24 cellular contexts compared by ENCODE assay signal in the genomic region with DNA sequence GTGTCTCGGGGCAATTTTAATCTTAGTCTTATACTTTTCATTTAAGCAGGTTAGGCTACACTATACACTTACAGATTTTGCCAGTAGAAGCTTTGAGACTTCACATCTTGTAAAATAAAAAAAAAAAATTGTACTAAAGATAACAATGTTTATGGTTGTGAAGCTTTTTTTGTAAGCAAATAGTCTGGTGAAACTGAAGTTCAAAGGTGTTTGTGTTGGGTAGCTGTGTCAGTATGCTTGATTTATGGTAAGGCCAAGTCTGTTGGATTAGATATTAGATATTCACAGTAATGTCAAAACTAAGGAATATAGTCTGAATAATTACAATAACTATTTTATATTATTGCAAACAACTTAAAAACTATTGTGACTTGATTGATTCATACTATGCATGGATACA. TPM values are rescaled to one million over a fixed set of nuclear protein-coding genes. Genes with fewer than 3 reads are reported as not detected.
DNase-seq lines count a peak whose midpoint lies in the region; ATAC-seq lines count a peak whose summit lies in the region.
"Had no signal": no experiment of that assay in that cellular context is flagged by ENCODE, and none has a peak within 500 bp of the region (broad histone marks: within the 10 kb centered on the region; RNA-seq: fewer than 3 reads in every experiment).

No MANE protein-coding gene starts in this region.

- no peak overlapping the region for H3K9ac ChIP-seq in BLaER1 treated with 17β-estradiol and CSF1 and Interleukin-3, amounts not matched to agents 10 nM and 100 nM
- H3K9ac ChIP-seq: neural progenitor cell had no signal

- no peaks in the 10 kb centered on the region for H3K27me3 Mint-ChIP-seq in T-helper 2 cell treated with Interferon-gamma antibody and Interleukin-4, amounts not matched to agents 5 μg/mL and 100 μg/mL, for 36 hours (ENCODE audit: low read depth)
- H3K27me3 Mint-ChIP-seq in activated CD4-positive, alpha-beta memory T cell treated with anti-CD3 and anti-CD28 coated beads, Interleukin-2, amount 10 ng/mL, durations not matched to agents 7 days and 5 days = no peaks in the 10 kb centered on the region
- H3K27me3 Mint-ChIP-seq in immature natural killer cell (ENCODE audit: low read depth in 3 of 3) = peaks cover 0 to 10% (median 9%) of the 10 kb centered on the region in 3 donors

- peaks cover 37% of the 10 kb centered on the region for H3K4me1 Mint-ChIP-seq in T-helper 2 cell treated with Interferon-gamma antibody and Interleukin-4, amounts not matched to agents 5 μg/mL and 100 μg/mL, for 36 hours (ENCODE audit: low read depth)
- H3K4me1 Mint-ChIP-seq in activated CD4-positive, alpha-beta memory T cell treated with anti-CD3 and anti-CD28 coated beads, Interleukin-2, amount 10 ng/mL, durations not matched to agents 7 days and 5 days = peaks cover 73% of the 10 kb centered on the region
- H3K4me1 Mint-ChIP-seq in immature natural killer cell = peaks cover 95 to 99% of the 10 kb centered on the region in 2 donors
- H3K4me1 Mint-ChIP-seq: H9, neural progenitor cell had no signal

- no peaks in the 10 kb centered on the region for H3K36me3 ChIP-seq in BLaER1 treated with 17β-estradiol and CSF1 and Interleukin-3, amounts not matched to agents 10 nM and 100 nM
- H3K36me3 ChIP-seq: neural progenitor cell, transverse colon had no signal

- peaks cover 1% of the 10 kb centered on the region for H3K36me3 Mint-ChIP-seq in T-helper 2 cell treated with Interferon-gamma antibody and Interleukin-4, amounts not matched to agents 5 μg/mL and 100 μg/mL, for 36 hours (ENCODE audit: low read depth)
- H3K36me3 Mint-ChIP-seq in activated CD4-positive, alpha-beta memory T cell treated with anti-CD3 and anti-CD28 coated beads, Interleukin-2, amount 10 ng/mL, durations not matched to agents 7 days and 5 days (ENCODE audit: low read depth) = no peaks in the 10 kb centered on the region
- H3K36me3 Mint-ChIP-seq in immature natural killer cell = no peaks in the 10 kb centered on the region
- H3K36me3 Mint-ChIP-seq: neural progenitor cell had no signal

- DNase-seq in T-helper 2 cell treated with Interferon-gamma antibody and Interleukin-4, amounts not matched to agents 5 μg/mL and 100 μg/mL, for 36 hours (ENCODE audit: low spot score) = no peak
- DNase-seq in T-helper 2 cell (no peak), immature natural killer cell (peak in 1 of 3 donors; percentile 29), LoVo (ENCODE audit: low spot score) (no peak)
- DNase-seq in activated CD4-positive, alpha-beta memory T cell treated with anti-CD3 and anti-CD28 coated beads, Interleukin-2, amount 10 ng/mL, durations not matched to agents 7 days and 5 days = no peak
- DNase-seq: 8988T, DMS53, H9, kidney glomerular epithelial cell, mucosa of descending colon, NCI-H1105 treated with DMSO at 0.1 percent for 48 hours, NCI-H2029 treated with DMSO at 0.1 percent for 48 hours, NCI-H345, transverse colon had no signal

- no peak overlapping the region for H3K4me3 ChIP-seq in BLaER1 treated with 17β-estradiol and CSF1 and Interleukin-3, amounts not matched to agents 10 nM and 100 nM
- H3K4me3 ChIP-seq: lung, mucosa of descending colon, neural progenitor cell, transverse colon had no signal

- peaks cover 0 to 83% (median 58%) of the 10 kb centered on the region in 10 experiments; a peak in 17 of 20 replicates for H3K4me1 ChIP-seq in BLaER1 treated with 17β-estradiol and CSF1 and Interleukin-3, amounts not matched to agents 10 nM and 100 nM
- H3K4me1 ChIP-seq: neural progenitor cell, transverse colon had no signal

- H4K20me1 ChIP-seq in BLaER1 treated with 17β-estradiol and CSF1 and Interleukin-3, amounts not matched to agents 10 nM and 100 nM = no peaks in the 10 kb centered on the region

- peak overlapping the region; percentile 71 for H3K27ac Mint-ChIP-seq in T-helper 2 cell treated with Interferon-gamma antibody and Interleukin-4, amounts not matched to agents 5 μg/mL and 100 μg/mL, for 36 hours
- peak overlapping the region; percentile 81 for H3K27ac Mint-ChIP-seq in activated CD4-positive, alpha-beta memory T cell treated with anti-CD3 and anti-CD28 coated beads, Interleukin-2, amount 10 ng/mL, durations not matched to agents 7 days and 5 days
- H3K27ac Mint-ChIP-seq in immature natural killer cell = peak overlapping the region; percentile 92 to 100 (median 96)
- H3K27ac Mint-ChIP-seq: H9, neural progenitor cell had no signal

- POLR2A ChIA-PET in activated CD4-positive, alpha-beta memory T cell treated with anti-CD3 and anti-CD28 coated beads, Interleukin-2, amount 10 ng/mL, durations not matched to agents 7 days and 5 days (lab: Charles Lee) = interaction anchor here (0.8 to 1.3 kb wide), 3 partner anchors 70 to 91 kb away, joined by 3 to 5 read pairs (median 3); no protein-coding TSS in a partner anchor

- no peak for ATAC-seq in HG03457 (IDR thresholded peaks at IDR 0.05; ENCODE audit: unreplicated experiment)
- no peak for ATAC-seq in GM18870 (IDR thresholded peaks at IDR 0.05; ENCODE audit: unreplicated experiment)
- ATAC-seq: mucosa of descending colon, sciatic nerve, SK-N-SH treated with all-trans-retinoic acid at 6 μM for 48 hours had no signal

- no peaks in the 10 kb centered on the region for H3K9me3 Mint-ChIP-seq in T-helper 2 cell treated with Interferon-gamma antibody and Interleukin-4, amounts not matched to agents 5 μg/mL and 100 μg/mL, for 36 hours
- H3K9me3 Mint-ChIP-seq in activated CD4-positive, alpha-beta memory T cell treated with anti-CD3 and anti-CD28 coated beads, Interleukin-2, amount 10 ng/mL, durations not matched to agents 7 days and 5 days = no peaks in the 10 kb centered on the region
- no peaks in the 10 kb centered on the region for H3K9me3 Mint-ChIP-seq in immature natural killer cell
- H3K9me3 Mint-ChIP-seq: H9, neural progenitor cell had no signal

- H3K4me2 ChIP-seq in BLaER1 treated with 17β-estradiol and CSF1 and Interleukin-3, amounts not matched to agents 10 nM and 100 nM = peak overlapping the region in 6 of 11 experiments; percentile 50 to 88 (median 64); a peak in 8 of 22 replicates
- H3K4me2 ChIP-seq: neural progenitor cell had no signal

- peak overlapping the region in 1 of 11 experiments; percentile 82; a peak in 1 of 22 replicates for H3K27ac ChIP-seq in BLaER1 treated with 17β-estradiol and CSF1 and Interleukin-3, amounts not matched to agents 10 nM and 100 nM
- H3K27ac ChIP-seq: neural progenitor cell, transverse colon had no signal

- no peaks in the 10 kb centered on the region for H3K9me3 ChIP-seq in BLaER1 treated with 17β-estradiol and CSF1 and Interleukin-3, amounts not matched to agents 10 nM and 100 nM (replicated peaks in 1 of 11)
- H3K9me3 ChIP-seq: mucosa of descending colon, transverse colon had no signal

- CTCF ChIA-PET in activated CD4-positive, alpha-beta memory T cell treated with anti-CD3 and anti-CD28 coated beads, Interleukin-2, amount 10 ng/mL, durations not matched to agents 7 days and 5 days (lab: Charles Lee) = interaction anchor here (1.2 kb wide), 1 partner anchor 65 kb away, joined by 5 read pairs; no protein-coding TSS in a partner anchor

- H3K4me3 Mint-ChIP-seq in T-helper 2 cell treated with Interferon-gamma antibody and Interleukin-4, amounts not matched to agents 5 μg/mL and 100 μg/mL, for 36 hours = peak overlapping the region; percentile 47
- peak overlapping the region; percentile 43 for H3K4me3 Mint-ChIP-seq in activated CD4-positive, alpha-beta memory T cell treated with anti-CD3 and anti-CD28 coated beads, Interleukin-2, amount 10 ng/mL, durations not matched to agents 7 days and 5 days
- H3K4me3 Mint-ChIP-seq in immature natural killer cell = peak overlapping the region; percentile 66 to 96 (median 83)
- H3K4me3 Mint-ChIP-seq: H9, neural progenitor cell had no signal

- no peaks in the 10 kb centered on the region for H3K27me3 ChIP-seq in BLaER1 treated with 17β-estradiol and CSF1 and Interleukin-3, amounts not matched to agents 10 nM and 100 nM
- H3K27me3 ChIP-seq: neural progenitor cell, transverse colon had no signal

RNA-seq across cellular contexts. Expression of a gene that starts 31.0 kb away (rescaled TPM):
- not detected for total RNA-seq in activated CD4-positive, alpha-beta memory T cell treated with anti-CD3 and anti-CD28 coated beads, Interleukin-2, amount 10 ng/mL, durations not matched to agents 7 days and 5 days
- under 1 TPM in 1 of 3 donors, not detected in 2; 0.13 TPM for polyA plus RNA-seq in immature natural killer cell
- total RNA-seq: chondrocyte, H9, MCF 10A, mucosa of descending colon, OCI-LY7, transverse colon had no signal

RNA-seq across cellular contexts. Expression of a gene that starts 52.5 kb away (rescaled TPM):
- not detected for total RNA-seq in activated CD4-positive, alpha-beta memory T cell treated with anti-CD3 and anti-CD28 coated beads, Interleukin-2, amount 10 ng/mL, durations not matched to agents 7 days and 5 days
- not detected for polyA plus RNA-seq in immature natural killer cell
- total RNA-seq: chondrocyte, H9, MCF 10A, mucosa of descending colon, transverse colon had no signal
